1 cellular context compared by ENCODE assay signal in the genomic region with DNA sequence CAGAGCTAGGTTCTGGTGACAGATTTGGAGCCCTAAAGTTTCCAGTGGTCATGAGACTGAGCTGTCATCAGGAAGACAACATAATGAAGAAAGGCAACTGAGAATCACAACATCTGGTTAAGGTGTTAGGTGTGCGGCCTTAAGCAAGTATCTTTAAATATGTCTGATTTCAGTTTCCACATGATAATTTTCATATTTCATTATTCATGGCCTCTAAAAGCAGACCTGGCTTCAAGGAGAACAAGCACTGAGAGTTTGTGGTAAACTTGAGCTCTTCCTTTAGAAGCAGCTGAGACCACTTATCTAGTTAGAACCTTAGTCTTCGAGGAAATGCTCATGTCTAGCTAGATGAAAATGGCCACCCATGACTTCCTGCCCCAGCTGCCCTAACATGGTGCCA.
TF ChIP-seq lines count a peak whose summit lies in the region.

No MANE protein-coding gene starts in this region.

TF ChIP-seq in HepG2, 621 proteins besides CTCF, POLR2A, EP300 and RAD21:
- TF ChIP-seq, protein P1, sequence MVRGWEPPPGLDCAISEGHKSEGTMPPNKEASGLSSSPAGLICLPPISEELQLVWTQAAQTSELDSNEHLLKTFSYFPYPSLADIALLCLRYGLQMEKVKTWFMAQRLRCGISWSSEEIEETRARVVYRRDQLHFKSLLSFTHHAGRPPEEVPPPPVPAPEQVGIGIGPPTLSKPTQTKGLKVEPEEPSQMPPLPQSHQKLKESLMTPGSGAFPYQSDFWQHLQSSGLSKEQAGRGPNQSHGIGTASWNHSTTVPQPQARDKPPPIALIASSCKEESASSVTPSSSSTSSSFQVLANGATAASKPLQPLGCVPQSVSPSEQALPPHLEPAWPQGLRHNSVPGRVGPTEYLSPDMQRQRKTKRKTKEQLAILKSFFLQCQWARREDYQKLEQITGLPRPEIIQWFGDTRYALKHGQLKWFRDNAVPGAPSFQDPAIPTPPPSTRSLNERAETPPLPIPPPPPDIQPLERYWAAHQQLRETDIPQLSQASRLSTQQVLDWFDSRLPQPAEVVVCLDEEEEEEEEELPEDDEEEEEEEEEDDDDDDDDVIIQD (CRISPR knock-in tag; IDR thresholded peaks at IDR 0.05; ENCODE audit: low read depth) = no peak
- TF ChIP-seq, protein P2, sequence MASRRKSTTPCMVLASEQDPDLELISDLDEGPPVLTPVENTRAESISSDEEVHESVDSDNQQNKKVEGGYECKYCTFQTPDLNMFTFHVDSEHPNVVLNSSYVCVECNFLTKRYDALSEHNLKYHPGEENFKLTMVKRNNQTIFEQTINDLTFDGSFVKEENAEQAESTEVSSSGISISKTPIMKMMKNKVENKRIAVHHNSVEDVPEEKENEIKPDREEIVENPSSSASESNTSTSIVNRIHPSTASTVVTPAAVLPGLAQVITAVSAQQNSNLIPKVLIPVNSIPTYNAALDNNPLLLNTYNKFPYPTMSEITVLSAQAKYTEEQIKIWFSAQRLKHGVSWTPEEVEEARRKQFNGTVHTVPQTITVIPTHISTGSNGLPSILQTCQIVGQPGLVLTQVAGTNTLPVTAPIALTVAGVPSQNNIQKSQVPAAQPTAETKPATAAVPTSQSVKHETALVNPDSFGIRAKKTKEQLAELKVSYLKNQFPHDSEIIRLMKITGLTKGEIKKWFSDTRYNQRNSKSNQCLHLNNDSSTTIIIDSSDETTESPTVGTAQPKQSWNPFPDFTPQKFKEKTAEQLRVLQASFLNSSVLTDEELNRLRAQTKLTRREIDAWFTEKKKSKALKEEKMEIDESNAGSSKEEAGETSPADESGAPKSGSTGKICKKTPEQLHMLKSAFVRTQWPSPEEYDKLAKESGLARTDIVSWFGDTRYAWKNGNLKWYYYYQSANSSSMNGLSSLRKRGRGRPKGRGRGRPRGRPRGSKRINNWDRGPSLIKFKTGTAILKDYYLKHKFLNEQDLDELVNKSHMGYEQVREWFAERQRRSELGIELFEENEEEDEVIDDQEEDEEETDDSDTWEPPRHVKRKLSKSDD (CRISPR knock-in tag; IDR thresholded peaks at IDR 0.05; ENCODE audit: low read depth) = no peak
- TF ChIP-seq, protein P3, sequence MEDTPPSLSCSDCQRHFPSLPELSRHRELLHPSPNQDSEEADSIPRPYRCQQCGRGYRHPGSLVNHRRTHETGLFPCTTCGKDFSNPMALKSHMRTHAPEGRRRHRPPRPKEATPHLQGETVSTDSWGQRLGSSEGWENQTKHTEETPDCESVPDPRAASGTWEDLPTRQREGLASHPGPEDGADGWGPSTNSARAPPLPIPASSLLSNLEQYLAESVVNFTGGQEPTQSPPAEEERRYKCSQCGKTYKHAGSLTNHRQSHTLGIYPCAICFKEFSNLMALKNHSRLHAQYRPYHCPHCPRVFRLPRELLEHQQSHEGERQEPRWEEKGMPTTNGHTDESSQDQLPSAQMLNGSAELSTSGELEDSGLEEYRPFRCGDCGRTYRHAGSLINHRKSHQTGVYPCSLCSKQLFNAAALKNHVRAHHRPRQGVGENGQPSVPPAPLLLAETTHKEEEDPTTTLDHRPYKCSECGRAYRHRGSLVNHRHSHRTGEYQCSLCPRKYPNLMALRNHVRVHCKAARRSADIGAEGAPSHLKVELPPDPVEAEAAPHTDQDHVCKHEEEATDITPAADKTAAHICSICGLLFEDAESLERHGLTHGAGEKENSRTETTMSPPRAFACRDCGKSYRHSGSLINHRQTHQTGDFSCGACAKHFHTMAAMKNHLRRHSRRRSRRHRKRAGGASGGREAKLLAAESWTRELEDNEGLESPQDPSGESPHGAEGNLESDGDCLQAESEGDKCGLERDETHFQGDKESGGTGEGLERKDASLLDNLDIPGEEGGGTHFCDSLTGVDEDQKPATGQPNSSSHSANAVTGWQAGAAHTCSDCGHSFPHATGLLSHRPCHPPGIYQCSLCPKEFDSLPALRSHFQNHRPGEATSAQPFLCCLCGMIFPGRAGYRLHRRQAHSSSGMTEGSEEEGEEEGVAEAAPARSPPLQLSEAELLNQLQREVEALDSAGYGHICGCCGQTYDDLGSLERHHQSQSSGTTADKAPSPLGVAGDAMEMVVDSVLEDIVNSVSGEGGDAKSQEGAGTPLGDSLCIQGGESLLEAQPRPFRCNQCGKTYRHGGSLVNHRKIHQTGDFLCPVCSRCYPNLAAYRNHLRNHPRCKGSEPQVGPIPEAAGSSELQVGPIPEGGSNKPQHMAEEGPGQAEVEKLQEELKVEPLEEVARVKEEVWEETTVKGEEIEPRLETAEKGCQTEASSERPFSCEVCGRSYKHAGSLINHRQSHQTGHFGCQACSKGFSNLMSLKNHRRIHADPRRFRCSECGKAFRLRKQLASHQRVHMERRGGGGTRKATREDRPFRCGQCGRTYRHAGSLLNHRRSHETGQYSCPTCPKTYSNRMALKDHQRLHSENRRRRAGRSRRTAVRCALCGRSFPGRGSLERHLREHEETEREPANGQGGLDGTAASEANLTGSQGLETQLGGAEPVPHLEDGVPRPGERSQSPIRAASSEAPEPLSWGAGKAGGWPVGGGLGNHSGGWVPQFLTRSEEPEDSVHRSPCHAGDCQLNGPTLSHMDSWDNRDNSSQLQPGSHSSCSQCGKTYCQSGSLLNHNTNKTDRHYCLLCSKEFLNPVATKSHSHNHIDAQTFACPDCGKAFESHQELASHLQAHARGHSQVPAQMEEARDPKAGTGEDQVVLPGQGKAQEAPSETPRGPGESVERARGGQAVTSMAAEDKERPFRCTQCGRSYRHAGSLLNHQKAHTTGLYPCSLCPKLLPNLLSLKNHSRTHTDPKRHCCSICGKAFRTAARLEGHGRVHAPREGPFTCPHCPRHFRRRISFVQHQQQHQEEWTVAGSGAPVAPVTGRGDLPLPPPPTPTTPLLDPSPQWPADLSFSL (CRISPR knock-in tag; IDR thresholded peaks at IDR 0.05) = no peak
- no peak for TF ChIP-seq SPEN (CRISPR knock-in tag; IDR thresholded peaks at IDR 0.05; ENCODE audit: low read depth)
- TF ChIP-seq, protein P4, sequence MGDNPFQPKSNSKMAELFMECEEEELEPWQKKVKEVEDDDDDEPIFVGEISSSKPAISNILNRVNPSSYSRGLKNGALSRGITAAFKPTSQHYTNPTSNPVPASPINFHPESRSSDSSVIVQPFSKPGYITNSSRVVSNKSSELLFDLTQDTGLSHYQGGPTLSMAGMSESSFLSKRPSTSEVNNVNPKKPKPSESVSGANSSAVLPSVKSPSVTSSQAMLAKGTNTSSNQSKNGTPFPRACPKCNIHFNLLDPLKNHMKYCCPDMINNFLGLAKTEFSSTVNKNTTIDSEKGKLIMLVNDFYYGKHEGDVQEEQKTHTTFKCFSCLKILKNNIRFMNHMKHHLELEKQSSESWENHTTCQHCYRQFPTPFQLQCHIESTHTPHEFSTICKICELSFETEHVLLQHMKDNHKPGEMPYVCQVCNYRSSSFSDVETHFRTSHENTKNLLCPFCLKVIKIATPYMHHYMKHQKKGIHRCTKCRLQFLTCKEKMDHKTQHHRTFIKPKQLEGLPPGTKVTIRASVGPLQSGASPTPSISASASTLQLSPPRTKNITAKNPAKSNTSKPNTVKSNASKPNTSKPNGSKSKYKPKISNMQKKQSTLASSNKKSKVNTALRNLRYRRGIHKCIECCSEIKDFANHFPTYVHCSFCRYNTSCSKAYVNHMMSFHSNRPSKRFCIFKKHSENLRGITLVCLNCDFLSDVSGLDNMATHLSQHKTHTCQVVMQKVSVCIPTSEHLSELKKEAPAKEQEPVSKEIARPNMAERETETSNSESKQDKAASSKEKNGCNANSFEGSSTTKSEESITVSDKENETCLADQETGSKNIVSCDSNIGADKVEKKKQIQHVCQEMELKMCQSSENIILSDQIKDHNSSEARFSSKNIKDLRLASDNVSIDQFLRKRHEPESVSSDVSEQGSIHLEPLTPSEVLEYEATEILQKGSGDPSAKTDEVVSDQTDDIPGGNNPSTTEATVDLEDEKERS (CRISPR knock-in tag; IDR thresholded peaks at IDR 0.05) = no peak
- TF ChIP-seq SKI (IDR thresholded peaks at IDR 0.05; ENCODE audit: partially characterized antibody) = no peak
- no peak for TF ChIP-seq ZSCAN21 (CRISPR knock-in tag; IDR thresholded peaks at IDR 0.05; ENCODE audit: borderline replicate concordance)
- no peak for TF ChIP-seq PPARG (CRISPR knock-in tag; conservative IDR thresholded peaks at IDR 0.05)
- TF ChIP-seq, protein P5, sequence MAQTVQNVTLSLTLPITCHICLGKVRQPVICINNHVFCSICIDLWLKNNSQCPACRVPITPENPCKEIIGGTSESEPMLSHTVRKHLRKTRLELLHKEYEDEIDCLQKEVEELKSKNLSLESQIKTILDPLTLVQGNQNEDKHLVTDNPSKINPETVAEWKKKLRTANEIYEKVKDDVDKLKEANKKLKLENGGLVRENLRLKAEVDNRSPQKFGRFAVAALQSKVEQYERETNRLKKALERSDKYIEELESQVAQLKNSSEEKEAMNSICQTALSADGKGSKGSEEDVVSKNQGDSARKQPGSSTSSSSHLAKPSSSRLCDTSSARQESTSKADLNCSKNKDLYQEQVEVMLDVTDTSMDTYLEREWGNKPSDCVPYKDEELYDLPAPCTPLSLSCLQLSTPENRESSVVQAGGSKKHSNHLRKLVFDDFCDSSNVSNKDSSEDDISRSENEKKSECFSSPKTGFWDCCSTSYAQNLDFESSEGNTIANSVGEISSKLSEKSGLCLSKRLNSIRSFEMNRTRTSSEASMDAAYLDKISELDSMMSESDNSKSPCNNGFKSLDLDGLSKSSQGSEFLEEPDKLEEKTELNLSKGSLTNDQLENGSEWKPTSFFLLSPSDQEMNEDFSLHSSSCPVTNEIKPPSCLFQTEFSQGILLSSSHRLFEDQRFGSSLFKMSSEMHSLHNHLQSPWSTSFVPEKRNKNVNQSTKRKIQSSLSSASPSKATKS (CRISPR knock-in tag; IDR thresholded peaks at IDR 0.05) = no peak
- no peak for TF ChIP-seq ISX (CRISPR knock-in tag; conservative IDR thresholded peaks at IDR 0.05)
- no peak for TF ChIP-seq U2AF2 (IDR thresholded peaks at IDR 0.05; ENCODE audit: low read depth, low read length)
- no peak for TF ChIP-seq ZNF343 (CRISPR knock-in tag; IDR thresholded peaks at IDR 0.05)
- TF ChIP-seq, protein P6, sequence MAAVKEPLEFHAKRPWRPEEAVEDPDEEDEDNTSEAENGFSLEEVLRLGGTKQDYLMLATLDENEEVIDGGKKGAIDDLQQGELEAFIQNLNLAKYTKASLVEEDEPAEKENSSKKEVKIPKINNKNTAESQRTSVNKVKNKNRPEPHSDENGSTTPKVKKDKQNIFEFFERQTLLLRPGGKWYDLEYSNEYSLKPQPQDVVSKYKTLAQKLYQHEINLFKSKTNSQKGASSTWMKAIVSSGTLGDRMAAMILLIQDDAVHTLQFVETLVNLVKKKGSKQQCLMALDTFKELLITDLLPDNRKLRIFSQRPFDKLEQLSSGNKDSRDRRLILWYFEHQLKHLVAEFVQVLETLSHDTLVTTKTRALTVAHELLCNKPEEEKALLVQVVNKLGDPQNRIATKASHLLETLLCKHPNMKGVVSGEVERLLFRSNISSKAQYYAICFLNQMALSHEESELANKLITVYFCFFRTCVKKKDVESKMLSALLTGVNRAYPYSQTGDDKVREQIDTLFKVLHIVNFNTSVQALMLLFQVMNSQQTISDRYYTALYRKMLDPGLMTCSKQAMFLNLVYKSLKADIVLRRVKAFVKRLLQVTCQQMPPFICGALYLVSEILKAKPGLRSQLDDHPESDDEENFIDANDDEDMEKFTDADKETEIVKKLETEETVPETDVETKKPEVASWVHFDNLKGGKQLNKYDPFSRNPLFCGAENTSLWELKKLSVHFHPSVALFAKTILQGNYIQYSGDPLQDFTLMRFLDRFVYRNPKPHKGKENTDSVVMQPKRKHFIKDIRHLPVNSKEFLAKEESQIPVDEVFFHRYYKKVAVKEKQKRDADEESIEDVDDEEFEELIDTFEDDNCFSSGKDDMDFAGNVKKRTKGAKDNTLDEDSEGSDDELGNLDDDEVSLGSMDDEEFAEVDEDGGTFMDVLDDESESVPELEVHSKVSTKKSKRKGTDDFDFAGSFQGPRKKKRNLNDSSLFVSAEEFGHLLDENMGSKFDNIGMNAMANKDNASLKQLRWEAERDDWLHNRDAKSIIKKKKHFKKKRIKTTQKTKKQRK (IDR thresholded peaks at IDR 0.05; ENCODE audit: low read length) = no peak
- TF ChIP-seq ZNF792 (CRISPR knock-in tag; IDR thresholded peaks at IDR 0.05) = no peak
- TF ChIP-seq NR2C2 (CRISPR knock-in tag; IDR thresholded peaks at IDR 0.05; ENCODE audit: borderline replicate concordance) = no peak
- TF ChIP-seq MTF2 (CRISPR knock-in tag; IDR thresholded peaks at IDR 0.05; ENCODE audit: borderline replicate concordance) = no peak
- no peak for TF ChIP-seq IRF2 (CRISPR knock-in tag; IDR thresholded peaks at IDR 0.05)
- no peak for TF ChIP-seq RCOR2 (CRISPR knock-in tag; IDR thresholded peaks at IDR 0.05)
